ENCODE assay signal across 1 cellular context in genomic region chr1:207049974-207050391, GRCh38.
TF ChIP-seq lines count a peak whose summit lies in the region.

No MANE protein-coding gene starts in this region.

TF ChIP-seq in endothelial cell of umbilical vein, 7 proteins besides CTCF, POLR2A, EP300 and RAD21:
- TF ChIP-seq MYC (IDR thresholded peaks at IDR 0.05; ENCODE audit: low read depth, low read length) = no peak
- TF ChIP-seq MAX (IDR thresholded peaks at IDR 0.05; ENCODE audit: insufficient read depth, insufficient read length) = no peak
- no peak for TF ChIP-seq EZH2 (IDR thresholded peaks at IDR 0.05; ENCODE audit: borderline replicate concordance, low read depth, low read length, severe bottlenecking)
- no peak for TF ChIP-seq POLR2AphosphoS5 (IDR thresholded peaks at IDR 0.05; ENCODE audit: insufficient read depth, low read depth, low read length)
- TF ChIP-seq GATA2 (IDR thresholded peaks at IDR 0.05; ENCODE audit: insufficient read depth, insufficient read length, low read depth, low read length) = no peak
- TF ChIP-seq JUN (IDR thresholded peaks at IDR 0.05; ENCODE audit: borderline replicate concordance, insufficient read depth, insufficient read length, low read depth) = no peak
- TF ChIP-seq FOS (IDR thresholded peaks at IDR 0.05; ENCODE audit: borderline replicate concordance, insufficient read depth, low read length) = no peak
